1 cellular context compared by ENCODE assay signal in the genomic region with DNA sequence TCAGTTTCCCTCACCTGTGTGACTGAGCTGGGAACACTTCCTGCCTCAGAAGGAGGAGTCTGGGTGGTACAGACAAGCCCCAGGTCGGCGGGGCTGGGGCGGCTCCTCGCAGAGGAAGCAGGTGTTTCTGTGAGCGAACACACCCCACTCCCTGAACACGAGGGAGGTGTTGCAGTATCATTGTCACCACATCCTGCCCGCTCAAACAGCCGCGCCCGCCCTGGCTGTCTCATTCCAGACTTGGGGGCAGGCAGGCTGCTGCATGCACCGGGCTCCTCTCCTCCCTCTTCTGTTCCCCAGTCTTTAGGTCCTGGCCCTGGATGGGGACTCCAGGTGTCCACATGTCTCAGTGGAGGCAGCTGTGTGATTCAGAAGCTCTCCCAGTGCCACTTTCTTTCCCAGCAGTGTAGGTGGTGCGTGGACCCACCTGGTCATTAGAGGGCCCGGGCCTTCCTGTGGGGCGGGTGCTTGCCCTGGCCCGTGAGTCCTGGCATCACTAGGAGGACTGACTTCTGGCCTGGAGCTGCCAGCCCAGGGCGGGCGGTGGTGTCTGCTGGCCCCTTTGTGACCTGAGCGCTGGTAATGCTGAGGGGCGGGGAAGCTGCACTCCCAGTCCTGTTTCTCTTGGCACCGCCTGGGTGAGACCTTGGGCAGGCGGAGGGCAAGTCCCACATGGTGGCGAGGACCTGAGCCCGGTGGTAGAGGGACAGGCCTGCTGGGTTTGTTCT.
TF ChIP-seq lines count a peak whose summit lies in the region.

No MANE protein-coding gene starts in this region.

TF ChIP-seq in SK-N-SH, 30 proteins besides CTCF, POLR2A, EP300 and RAD21 (continued from another document):
- TF ChIP-seq, protein P1, sequence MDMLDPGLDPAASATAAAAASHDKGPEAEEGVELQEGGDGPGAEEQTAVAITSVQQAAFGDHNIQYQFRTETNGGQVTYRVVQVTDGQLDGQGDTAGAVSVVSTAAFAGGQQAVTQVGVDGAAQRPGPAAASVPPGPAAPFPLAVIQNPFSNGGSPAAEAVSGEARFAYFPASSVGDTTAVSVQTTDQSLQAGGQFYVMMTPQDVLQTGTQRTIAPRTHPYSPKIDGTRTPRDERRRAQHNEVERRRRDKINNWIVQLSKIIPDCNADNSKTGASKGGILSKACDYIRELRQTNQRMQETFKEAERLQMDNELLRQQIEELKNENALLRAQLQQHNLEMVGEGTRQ (IDR thresholded peaks at IDR 0.05; ENCODE audit: borderline replicate concordance, low read depth, low read length): no peak
- TF ChIP-seq MXI1 (IDR thresholded peaks at IDR 0.05; ENCODE audit: low read depth, low read length) (no peak), GATA2 (CRISPR knock-in tag; IDR thresholded peaks at IDR 0.05) (no peak), FOSL2 (IDR thresholded peaks at IDR 0.05; ENCODE audit: borderline replicate concordance, low read depth) (no peak), YY1 (IDR thresholded peaks at IDR 0.05; ENCODE audit: low read depth) (no peak)
- TF ChIP-seq, protein P2, sequence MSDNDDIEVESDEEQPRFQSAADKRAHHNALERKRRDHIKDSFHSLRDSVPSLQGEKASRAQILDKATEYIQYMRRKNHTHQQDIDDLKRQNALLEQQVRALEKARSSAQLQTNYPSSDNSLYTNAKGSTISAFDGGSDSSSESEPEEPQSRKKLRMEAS (IDR thresholded peaks at IDR 0.05; ENCODE audit: low read depth): no peak
- TF ChIP-seq, protein P3, sequence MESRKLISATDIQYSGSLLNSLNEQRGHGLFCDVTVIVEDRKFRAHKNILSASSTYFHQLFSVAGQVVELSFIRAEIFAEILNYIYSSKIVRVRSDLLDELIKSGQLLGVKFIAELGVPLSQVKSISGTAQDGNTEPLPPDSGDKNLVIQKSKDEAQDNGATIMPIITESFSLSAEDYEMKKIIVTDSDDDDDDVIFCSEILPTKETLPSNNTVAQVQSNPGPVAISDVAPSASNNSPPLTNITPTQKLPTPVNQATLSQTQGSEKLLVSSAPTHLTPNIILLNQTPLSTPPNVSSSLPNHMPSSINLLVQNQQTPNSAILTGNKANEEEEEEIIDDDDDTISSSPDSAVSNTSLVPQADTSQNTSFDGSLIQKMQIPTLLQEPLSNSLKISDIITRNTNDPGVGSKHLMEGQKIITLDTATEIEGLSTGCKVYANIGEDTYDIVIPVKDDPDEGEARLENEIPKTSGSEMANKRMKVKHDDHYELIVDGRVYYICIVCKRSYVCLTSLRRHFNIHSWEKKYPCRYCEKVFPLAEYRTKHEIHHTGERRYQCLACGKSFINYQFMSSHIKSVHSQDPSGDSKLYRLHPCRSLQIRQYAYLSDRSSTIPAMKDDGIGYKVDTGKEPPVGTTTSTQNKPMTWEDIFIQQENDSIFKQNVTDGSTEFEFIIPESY (IDR thresholded peaks at IDR 0.05; ENCODE audit: borderline replicate concordance, low read depth): no peak
